ENCODE assay signal across 14 cellular contexts in the genomic region with DNA sequence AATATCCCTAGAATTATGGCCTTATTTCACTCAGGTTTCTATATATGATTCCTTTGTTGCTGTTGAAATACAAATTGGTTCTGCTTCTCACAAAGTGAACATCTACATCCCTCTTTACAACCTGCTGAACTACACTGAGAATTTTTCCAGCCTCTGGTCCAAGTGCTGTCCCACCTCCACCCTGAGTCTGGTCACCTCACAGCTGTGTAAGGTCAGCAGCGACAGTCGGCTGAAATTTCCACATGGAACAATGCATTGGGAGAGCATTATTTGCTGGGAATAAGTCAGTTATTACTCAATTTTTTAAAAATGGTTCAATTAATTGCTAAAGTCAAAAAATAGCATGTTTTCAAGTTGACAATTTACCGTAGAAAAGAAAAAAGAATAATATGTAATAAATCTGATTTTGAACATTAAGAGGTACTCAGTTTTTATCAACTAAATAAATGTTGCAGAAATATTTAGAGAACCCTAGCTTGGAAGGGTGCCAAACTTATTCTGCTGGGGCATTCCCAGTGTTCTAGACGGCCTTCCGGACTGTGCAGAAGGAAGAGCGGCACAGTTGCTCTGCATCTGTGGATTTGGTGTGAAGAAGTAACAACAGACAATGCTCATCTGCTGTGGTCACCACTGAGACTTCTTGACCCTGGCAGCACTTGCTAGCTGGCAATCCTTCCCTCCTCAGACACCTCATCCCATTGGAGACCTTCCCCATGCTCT. TPM values are rescaled to one million over a fixed set of nuclear protein-coding genes. Genes with fewer than 3 reads are reported as not detected.
DNase-seq lines count a peak whose midpoint lies in the region; ATAC-seq, FAIRE-seq and TF ChIP-seq lines count a peak whose summit lies in the region.
"Had no signal": no experiment of that assay in that cellular context is flagged by ENCODE, and none has a peak within 500 bp of the region (broad histone marks: within the 10 kb centered on the region; RNA-seq: fewer than 3 reads in every experiment).

No MANE protein-coding gene starts in this region.

- H3K27me3 Mint-ChIP-seq in activated T-helper 1 cell treated with anti-CD3 and anti-CD28 coated beads, Interleukin-12 subunit alpha, Interleukin-12 subunit beta, Interleukin-2, Interleukin-4 antibody, amounts not matched to agents 30 ng/mL and 10 ng/mL and 1 ng/mL, durations not matched to agents 14 hours and 24 hours and 36 hours (ENCODE audit: insufficient read depth): no peaks in the 10 kb centered on the region

- intact Hi-C loops in activated T-helper 1 cell treated with anti-CD3 and anti-CD28 coated beads, Interleukin-12 subunit alpha, Interleukin-12 subunit beta, Interleukin-2, Interleukin-4 antibody, amounts not matched to agents 30 ng/mL and 10 ng/mL and 1 ng/mL, durations not matched to agents 14 hours and 24 hours and 36 hours (cut with micrococcal nuclease): no loop called here

- no peak for FAIRE-seq in H54 (lab: Jason Lieb, UNC)

- peaks cover 34 to 61% (median 45%) of the 10 kb centered on the region in 10 experiments for H3K4me1 ChIP-seq in BLaER1 treated with 17β-estradiol and CSF1 and Interleukin-3, amounts not matched to agents 10 nM and 100 nM
- peaks cover 57% of the 10 kb centered on the region for H3K4me1 ChIP-seq in mononuclear cell (ENCODE audit: insufficient read depth, low read length)
- H3K4me1 ChIP-seq: BE2C had no signal

- peak overlapping the region; percentile 81 to 99 (median 92) for H3K4me2 ChIP-seq in BLaER1 treated with 17β-estradiol and CSF1 and Interleukin-3, amounts not matched to agents 10 nM and 100 nM

- H3K4me1 Mint-ChIP-seq in activated T-helper 1 cell treated with anti-CD3 and anti-CD28 coated beads, Interleukin-12 subunit alpha, Interleukin-12 subunit beta, Interleukin-2, Interleukin-4 antibody, amounts not matched to agents 30 ng/mL and 10 ng/mL and 1 ng/mL, durations not matched to agents 14 hours and 24 hours and 36 hours (ENCODE audit: low read depth): peaks cover 74% of the 10 kb centered on the region

- H3K27me3 ChIP-seq in BLaER1 treated with 17β-estradiol and CSF1 and Interleukin-3, amounts not matched to agents 10 nM and 100 nM: no peaks in the 10 kb centered on the region
- no peaks in the 10 kb centered on the region for H3K27me3 ChIP-seq in mononuclear cell (ENCODE audit: insufficient read depth, low read length)
- H3K27me3 ChIP-seq: BE2C had no signal

- no peak for DNase-seq in GM12864 (ENCODE audit: low read depth)
- DNase-seq in activated T-helper 1 cell treated with anti-CD3 and anti-CD28 coated beads, Interleukin-12 subunit alpha, Interleukin-12 subunit beta, Interleukin-2, Interleukin-4 antibody, amounts not matched to agents 30 ng/mL and 10 ng/mL and 1 ng/mL, durations not matched to agents 14 hours and 24 hours and 36 hours (ENCODE audit: low spot score): no peak
- DNase-seq in H54 (ENCODE audit: insufficient read length, low spot score): no peak
- no peak for DNase-seq in kidney glomerular epithelial cell (lab: John Stamatoyannopoulos, UW)
- DNase-seq in LoVo (ENCODE audit: low spot score): no peak
- DNase-seq: BE2C, mucosa of descending colon, NCI-H1048, NCI-H2227 treated with DMSO at 0.1 percent for 48 hours, SW 1271 had no signal

- H3K36me3 ChIP-seq in BLaER1 treated with 17β-estradiol and CSF1 and Interleukin-3, amounts not matched to agents 10 nM and 100 nM: peaks cover 59 to 77% (median 68%) of the 10 kb centered on the region in 11 experiments

- peaks cover 61% of the 10 kb centered on the region for H3K36me3 Mint-ChIP-seq in activated T-helper 1 cell treated with anti-CD3 and anti-CD28 coated beads, Interleukin-12 subunit alpha, Interleukin-12 subunit beta, Interleukin-2, Interleukin-4 antibody, amounts not matched to agents 30 ng/mL and 10 ng/mL and 1 ng/mL, durations not matched to agents 14 hours and 24 hours and 36 hours (ENCODE audit: low read depth)

- H3K4me3 ChIP-seq in BLaER1 treated with 17β-estradiol and CSF1 and Interleukin-3, amounts not matched to agents 10 nM and 100 nM: peak overlapping the region in 9 of 10 experiments; percentile 51 to 73 (median 65); a peak in 15 of 20 replicates
- H3K4me3 ChIP-seq in GM12864 (ENCODE audit: low read depth, low read length): peak overlapping the region; percentile 67
- peak overlapping the region; percentile 52 for H3K4me3 ChIP-seq in mononuclear cell (ENCODE audit: low read length)
- H3K4me3 ChIP-seq: mucosa of descending colon had no signal

- no peak for TF ChIP-seq CTCF in GM12864 (IDR thresholded peaks at IDR 0.05; ENCODE audit: low read depth, low read length, missing control alignments)

- H3K9ac ChIP-seq in BLaER1 treated with 17β-estradiol and CSF1 and Interleukin-3, amounts not matched to agents 10 nM and 100 nM: peak overlapping the region in 6 of 11 experiments; percentile 14 to 91 (median 82); a peak in 6 of 22 replicates

- peak overlapping the region; percentile 95 for H3K4me3 Mint-ChIP-seq in activated T-helper 1 cell treated with anti-CD3 and anti-CD28 coated beads, Interleukin-12 subunit alpha, Interleukin-12 subunit beta, Interleukin-2, Interleukin-4 antibody, amounts not matched to agents 30 ng/mL and 10 ng/mL and 1 ng/mL, durations not matched to agents 14 hours and 24 hours and 36 hours

- TF ChIP-seq POLR2A in H54 (IDR thresholded peaks at IDR 0.05; ENCODE audit: low read depth, low read length): no peak

- no peak for ATAC-seq in GM21717 (IDR thresholded peaks at IDR 0.05; ENCODE audit: unreplicated experiment)
- ATAC-seq: mucosa of descending colon, Panc1 had no signal

- peaks cover 0 to 15% (median 7%) of the 10 kb centered on the region in 11 experiments; a peak in 9 of 22 replicates for H3K9me3 ChIP-seq in BLaER1 treated with 17β-estradiol and CSF1 and Interleukin-3, amounts not matched to agents 10 nM and 100 nM (replicated peaks in 1 of 11)
- H3K9me3 ChIP-seq in mononuclear cell (ENCODE audit: low read depth, low read length): no peaks in the 10 kb centered on the region
- H3K9me3 ChIP-seq: BE2C, mucosa of descending colon had no signal

- H3K27ac ChIP-seq in BLaER1 treated with 17β-estradiol and CSF1 and Interleukin-3, amounts not matched to agents 10 nM and 100 nM: peak overlapping the region in 8 of 11 experiments; percentile 33 to 96 (median 90); a peak in 9 of 22 replicates

- peak overlapping the region; percentile 99 for H3K27ac Mint-ChIP-seq in activated T-helper 1 cell treated with anti-CD3 and anti-CD28 coated beads, Interleukin-12 subunit alpha, Interleukin-12 subunit beta, Interleukin-2, Interleukin-4 antibody, amounts not matched to agents 30 ng/mL and 10 ng/mL and 1 ng/mL, durations not matched to agents 14 hours and 24 hours and 36 hours

- H3K9me3 Mint-ChIP-seq in activated T-helper 1 cell treated with anti-CD3 and anti-CD28 coated beads, Interleukin-12 subunit alpha, Interleukin-12 subunit beta, Interleukin-2, Interleukin-4 antibody, amounts not matched to agents 30 ng/mL and 10 ng/mL and 1 ng/mL, durations not matched to agents 14 hours and 24 hours and 36 hours: no peaks in the 10 kb centered on the region

- peaks cover 0 to 20% (median 0%) of the 10 kb centered on the region in 11 experiments; a peak in 6 of 22 replicates for H4K20me1 ChIP-seq in BLaER1 treated with 17β-estradiol and CSF1 and Interleukin-3, amounts not matched to agents 10 nM and 100 nM

RNA-seq across cellular contexts. Expression of gene HCLS1, which starts 1.8 kb away (rescaled TPM):
- 234 and 235 TPM in 2 replicates for total RNA-seq in activated T-helper 1 cell treated with anti-CD3 and anti-CD28 coated beads, Interleukin-12 subunit alpha, Interleukin-12 subunit beta, Interleukin-2, Interleukin-4 antibody, amounts not matched to agents 30 ng/mL and 10 ng/mL and 1 ng/mL, durations not matched to agents 14 hours and 24 hours and 36 hours
- 113 TPM for total RNA-seq in mononuclear cell
